Comparison of ENCODE assay signal across 13 cellular contexts in genomic region chr11:103898065-103898464, GRCh38.
DNase-seq lines count a peak whose midpoint lies in the region; ATAC-seq and TF ChIP-seq lines count a peak whose summit lies in the region.
"Had no signal": no experiment of that assay in that cellular context is flagged by ENCODE, and none has a peak within 500 bp of the region (broad histone marks: within the 10 kb centered on the region; RNA-seq: fewer than 3 reads in every experiment).

No MANE protein-coding gene starts in this region.

- H3K27me3 ChIP-seq in PC-9 (ENCODE audit: insufficient read depth, low read depth) = no peaks in the 10 kb centered on the region
- H3K27me3 ChIP-seq in SJCRH30 = no peaks in the 10 kb centered on the region

- no TSS peak for BruUV-seq in PC-9 (replicated peaks; lab: Mats Ljungman, UMichigan)

- no peak overlapping the region for H3K4me2 ChIP-seq in PC-9

- H3K4me1 ChIP-seq in PC-9 (replicated peaks; ENCODE audit: insufficient read depth) (no peaks in the 10 kb centered on the region), SJCRH30 (peaks cover 6% of the 10 kb centered on the region; the same call in 1 of the 2 replicates)

- H3K9me3 ChIP-seq in PC-9 (ENCODE audit: insufficient read depth, low read depth) = no peaks in the 10 kb centered on the region
- no peaks in the 10 kb centered on the region for H3K9me3 ChIP-seq in SJCRH30 (replicated peaks)

- no peak for TF ChIP-seq CTCF in PC-9 (conservative IDR thresholded peaks at IDR 0.05)

- H4K20me1 ChIP-seq in PC-9 (ENCODE audit: insufficient read depth) = no peaks in the 10 kb centered on the region

- ATAC-seq in GM18517 (IDR thresholded peaks at IDR 0.05; ENCODE audit: unreplicated experiment) = peak; percentile 58
- peak; percentile 65 for ATAC-seq in GM21447 (IDR thresholded peaks at IDR 0.05; ENCODE audit: unreplicated experiment)
- ATAC-seq in HG03064 (IDR thresholded peaks at IDR 0.05; ENCODE audit: low read depth, unreplicated experiment) = peak; percentile 62
- ATAC-seq: CD8-positive, alpha-beta T cell had no signal

- no peaks in the 10 kb centered on the region for H3K9me2 ChIP-seq in PC-9 (ENCODE audit: insufficient read depth)

- H3K27ac ChIP-seq in PC-9 = no peak overlapping the region
- H3K27ac ChIP-seq in SJCRH30 = no peak overlapping the region

- H3K79me2 ChIP-seq in PC-9 (ENCODE audit: low read depth) = no peaks in the 10 kb centered on the region

- H3K36me3 ChIP-seq in PC-9 (ENCODE audit: low read depth) = no peaks in the 10 kb centered on the region
- no peaks in the 10 kb centered on the region for H3K36me3 ChIP-seq in SJCRH30

- POLR2A ChIA-PET in PC-9 (lab: Charles Lee; ENCODE audit: unreplicated experiment) = no interaction called here

- DNase-seq in RPMI8226 (peak; percentile 24), islet precursor cell (no peak), PC-9 (no peak), SJCRH30 (no peak)
- DNase-seq in stimulated activated CD4-positive, alpha-beta T cell treated with anti-CD3 and anti-CD28 coated beads, Interleukin-2, amount 100 ng/mL, for 24 hours = no peak
- DNase-seq: activated CD4-positive, alpha-beta T cell treated with anti-CD3 and anti-CD28 coated beads for 1 hour; activated naive CD8-positive, alpha-beta T cell treated with anti-CD3 and anti-CD28 coated beads, Interleukin-2, amount 10 ng/mL, durations not matched to agents 7 days and 5 days; CD8-positive, alpha-beta T cell; effector CD4-positive, alpha-beta T cell had no signal

- CTCF ChIA-PET in PC-9 (lab: Charles Lee) = no interaction called here

- no peaks in the 10 kb centered on the region for H3F3A ChIP-seq in PC-9 (ENCODE audit: insufficient read depth, low read depth)

- H3K4me3 ChIP-seq in PC-9 (no peak overlapping the region), SJCRH30 (no peak overlapping the region)
- H3K4me3 ChIP-seq: skin epidermis had no signal

- intact Hi-C loops in PC-9 (cut with micrococcal nuclease; ENCODE audit: unreplicated experiment) = no loop called here

- no peak overlapping the region for H2AFZ ChIP-seq in PC-9
